In the genomic region with DNA sequence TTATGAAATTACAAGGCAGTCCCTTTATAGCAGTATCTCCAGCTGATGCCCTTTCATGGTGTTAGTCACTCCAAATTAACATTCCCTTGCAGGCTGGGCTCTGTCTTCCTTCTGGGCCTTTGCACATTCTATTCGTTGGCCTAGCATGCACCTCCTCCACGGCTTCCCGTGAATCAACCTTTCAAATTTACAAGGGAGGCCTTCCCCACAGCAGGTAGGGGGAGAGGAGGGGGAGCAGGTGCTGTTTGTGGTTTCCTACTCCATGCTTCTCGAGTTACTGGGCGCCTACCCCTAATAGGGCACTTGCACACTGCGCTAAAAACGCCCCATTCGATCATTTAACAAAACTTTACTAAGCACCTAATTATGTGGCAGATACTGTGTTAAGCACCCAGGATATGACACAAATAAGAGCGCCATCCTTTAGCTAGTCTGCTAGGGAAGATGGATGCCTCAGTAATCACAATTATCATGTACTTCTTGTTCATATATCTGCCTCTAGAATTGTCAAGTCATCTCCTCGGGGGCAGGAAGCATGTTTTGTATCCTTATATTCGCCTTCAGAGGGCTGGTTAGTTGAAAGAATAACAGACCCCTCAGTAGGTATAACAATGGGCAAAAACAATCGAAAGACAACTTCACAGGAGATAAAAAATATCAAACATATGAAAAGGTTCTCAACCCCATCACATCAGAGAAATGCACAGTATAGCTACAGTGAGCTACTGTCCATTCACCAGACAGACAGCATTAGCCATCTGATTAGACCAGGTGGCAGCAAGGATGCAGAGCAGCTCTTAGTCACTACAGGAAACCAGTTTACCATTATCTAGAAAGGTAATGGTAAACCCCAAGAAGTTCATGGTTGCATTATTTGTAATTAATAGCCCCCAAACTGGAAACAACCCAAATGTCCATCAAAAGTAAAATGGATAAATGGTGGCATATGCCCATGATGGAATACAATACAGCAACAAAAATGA, we compare ENCODE assay signal across 8 cellular contexts. TPM values are rescaled to one million over a fixed set of nuclear protein-coding genes. Genes with fewer than 3 reads are reported as not detected.
DNase-seq lines count a peak whose midpoint lies in the region; ATAC-seq and TF ChIP-seq lines count a peak whose summit lies in the region.

No MANE protein-coding gene starts in this region.

- no peak for DNase-seq in CD14-positive monocyte (ENCODE audit: low spot score)
- DNase-seq in activated CD4-positive, alpha-beta memory T cell treated with anti-CD3 and anti-CD28 coated beads for 36 hours: peak; percentile 82
- DNase-seq in fibroblast of pulmonary artery (ENCODE audit: low read depth): peak; percentile 11
- DNase-seq in stimulated activated CD4-positive, alpha-beta T cell treated with anti-CD3 and anti-CD28 coated beads, Interleukin-1b, Interleukin-23, amount 100 ng/mL, for 48 hours: peak; percentile 72

- TF ChIP-seq CTCF in CD14-positive monocyte (IDR thresholded peaks at IDR 0.05) (no peak), Loucy (conservative IDR thresholded peaks at IDR 0.05; ENCODE audit: low read length) (no peak), fibroblast of pulmonary artery (IDR thresholded peaks at IDR 0.05; ENCODE audit: low read length, missing control alignments) (no peak)

- H3K4me1 ChIP-seq in Loucy (ENCODE audit: insufficient read depth, low read length, poor library complexity, severe bottlenecking): peaks cover 50% of the 10 kb centered on the region

- peaks cover 63% of the 10 kb centered on the region for H3K4me1 Mint-ChIP-seq in CD14-positive monocyte
- H3K4me1 Mint-ChIP-seq in activated CD4-positive, alpha-beta memory T cell treated with anti-CD3 and anti-CD28 coated beads for 36 hours (ENCODE audit: low read depth): peaks cover 61% of the 10 kb centered on the region

- ATAC-seq in GM21786 (IDR thresholded peaks at IDR 0.05; ENCODE audit: unreplicated experiment): no peak
- ATAC-seq in HG03196 (IDR thresholded peaks at IDR 0.05; ENCODE audit: unreplicated experiment): no peak
- ATAC-seq in GM21515 (IDR thresholded peaks at IDR 0.05; ENCODE audit: unreplicated experiment): no peak

- no peak overlapping the region for H3K4me3 Mint-ChIP-seq in CD14-positive monocyte
- peak overlapping the region; percentile 90 for H3K4me3 Mint-ChIP-seq in activated CD4-positive, alpha-beta memory T cell treated with anti-CD3 and anti-CD28 coated beads for 36 hours

- H3K9me3 Mint-ChIP-seq in CD14-positive monocyte: no peaks in the 10 kb centered on the region
- no peaks in the 10 kb centered on the region for H3K9me3 Mint-ChIP-seq in activated CD4-positive, alpha-beta memory T cell treated with anti-CD3 and anti-CD28 coated beads for 36 hours

- H3K79me2 ChIP-seq in Loucy (ENCODE audit: insufficient read depth, low read length): peaks cover 90% of the 10 kb centered on the region

- H3K36me3 Mint-ChIP-seq in CD14-positive monocyte: peaks cover 11 to 16% of the 10 kb centered on the region in 2 donors
- H3K36me3 Mint-ChIP-seq in activated CD4-positive, alpha-beta memory T cell treated with anti-CD3 and anti-CD28 coated beads for 36 hours: peaks cover 20% of the 10 kb centered on the region

- H4K20me1 ChIP-seq in Loucy (ENCODE audit: insufficient read depth, low read length, poor library complexity, severe bottlenecking): peaks cover 45% of the 10 kb centered on the region

- peaks cover 12% of the 10 kb centered on the region; the same call in 1 of the 2 replicates for H3F3A ChIP-seq in Loucy (ENCODE audit: low read depth)

- peak overlapping the region; percentile 89 for H3K9ac ChIP-seq in Loucy (ENCODE audit: low read depth, low read length, poor library complexity, severe bottlenecking)

- peak overlapping the region; percentile 81 for H3K4me3 ChIP-seq in Loucy (ENCODE audit: low read length, poor library complexity, severe bottlenecking)
- H3K4me3 ChIP-seq in fibroblast of pulmonary artery (replicated peaks; ENCODE audit: low read depth, low read length): no peak overlapping the region

- 0 out of 2 replicates have a peak, but pooled peaks cover 6% of the 10 kb centered on the region for H3K36me3 ChIP-seq in Loucy (ENCODE audit: insufficient read depth, low read length)

- no peaks in the 10 kb centered on the region for H3K27me3 Mint-ChIP-seq in CD14-positive monocyte (ENCODE audit: low read depth in 3 of 3)
- no peaks in the 10 kb centered on the region for H3K27me3 Mint-ChIP-seq in activated CD4-positive, alpha-beta memory T cell treated with anti-CD3 and anti-CD28 coated beads for 36 hours

- H3K4me2 ChIP-seq in Loucy (ENCODE audit: low read depth, low read length, poor library complexity, severe bottlenecking): peak overlapping the region; percentile 88

- no peaks in the 10 kb centered on the region for H3K27me3 ChIP-seq in Loucy (ENCODE audit: insufficient read depth, low read length, poor library complexity, severe bottlenecking)

- no peaks in the 10 kb centered on the region for H3K9me3 ChIP-seq in Loucy (ENCODE audit: insufficient read depth, low read depth, low read length)

- H3K9me2 ChIP-seq in Loucy (replicated peaks; ENCODE audit: low read depth, low read length): no peaks in the 10 kb centered on the region

- intact Hi-C loops in CD14-positive monocyte (cut with micrococcal nuclease): loop anchor here in 1 of 2 donors (5.0 kb wide), 1 partner anchor 52 kb away; a partner anchor contains a TSS
- intact Hi-C loops in activated CD4-positive, alpha-beta memory T cell treated with anti-CD3 and anti-CD28 coated beads for 36 hours (cut with micrococcal nuclease): loop anchor here (1.0 to 5.0 kb wide), 6 partner anchors 18 to 393 kb away; a partner anchor contains a TSS

- peak overlapping the region in 6 of 7 donors; percentile 6 to 100 (median 82) for H3K27ac Mint-ChIP-seq in CD14-positive monocyte
- H3K27ac Mint-ChIP-seq in activated CD4-positive, alpha-beta memory T cell treated with anti-CD3 and anti-CD28 coated beads for 36 hours: peak overlapping the region; percentile 98

- CTCF ChIA-PET in activated CD4-positive, alpha-beta memory T cell treated with anti-CD3 and anti-CD28 coated beads for 36 hours (lab: Charles Lee): interaction anchor here (0.7 to 2.7 kb wide), 8 partner anchors 11 to 410 kb away, joined by 3 to 10 read pairs (median 4); no protein-coding TSS in a partner anchor

- POLR2A ChIA-PET in activated CD4-positive, alpha-beta memory T cell treated with anti-CD3 and anti-CD28 coated beads for 36 hours (lab: Charles Lee): interaction anchor here (0.7 to 2.5 kb wide), 3 partner anchors 17 to 139 kb away, joined by 3 to 11 read pairs (median 3); no protein-coding TSS in a partner anchor

- no peak overlapping the region for H2AFZ ChIP-seq in Loucy (ENCODE audit: low read length)

RNA-seq across cellular contexts. Expression of a gene that starts 1.7 kb away (rescaled TPM):
- 100 to 1,000 TPM in 1 of 2 donors, 10 to 100 TPM in 1; 57.3 to 100 TPM for polyA plus RNA-seq in CD14-positive monocyte
- total RNA-seq in activated CD4-positive, alpha-beta memory T cell treated with anti-CD3 and anti-CD28 coated beads for 36 hours: 100 to 1,000 TPM; 270 to 289 TPM

RNA-seq across cellular contexts. Expression of a gene that starts 42.1 kb away (rescaled TPM):
- not detected for polyA plus RNA-seq in CD14-positive monocyte
- total RNA-seq in activated CD4-positive, alpha-beta memory T cell treated with anti-CD3 and anti-CD28 coated beads for 36 hours: not detected

RNA-seq across cellular contexts. Expression of a gene that starts 51.2 kb away (rescaled TPM):
- polyA plus RNA-seq in CD14-positive monocyte: 1 to 10 TPM; 6.4 to 8.4 TPM
- 10 to 100 TPM; 82.5 to 86.2 TPM for total RNA-seq in activated CD4-positive, alpha-beta memory T cell treated with anti-CD3 and anti-CD28 coated beads for 36 hours
